In genomic region chr1:9852004-9852403, GRCh38 we compare ENCODE assay signal across 1 cellular context.
TF ChIP-seq lines count a peak whose summit lies in the region.

No MANE protein-coding gene starts in this region.

TF ChIP-seq in IMR-90, 13 proteins besides CTCF, POLR2A, EP300 and RAD21:
- TF ChIP-seq RFX5 (IDR thresholded peaks at IDR 0.05; ENCODE audit: low read depth, low read length): no peak
- TF ChIP-seq SMC3 (IDR thresholded peaks at IDR 0.05; ENCODE audit: low read depth, low read length): no peak
- TF ChIP-seq FOS (IDR thresholded peaks at IDR 0.05; ENCODE audit: low read depth, low read length): no peak
- TF ChIP-seq MAZ (IDR thresholded peaks at IDR 0.05; ENCODE audit: borderline replicate concordance, low read depth, low read length): no peak
- no peak for TF ChIP-seq NFE2L2 (IDR thresholded peaks at IDR 0.05; ENCODE audit: low read depth, low read length)
- TF ChIP-seq CEBPB (IDR thresholded peaks at IDR 0.05; ENCODE audit: low read depth, low read length): no peak
- TF ChIP-seq USF2 (IDR thresholded peaks at IDR 0.05; ENCODE audit: low read depth, low read length): no peak
- no peak for TF ChIP-seq MAFK (IDR thresholded peaks at IDR 0.05; ENCODE audit: low read depth, low read length)
- TF ChIP-seq RCOR1 (IDR thresholded peaks at IDR 0.05; ENCODE audit: insufficient replicate concordance, low read length): no peak
- no peak for TF ChIP-seq CHD1 (IDR thresholded peaks at IDR 0.05; ENCODE audit: low read depth, low read length)
- TF ChIP-seq MXI1 (IDR thresholded peaks at IDR 0.05; ENCODE audit: borderline replicate concordance, low read depth, low read length): no peak
- no peak for TF ChIP-seq BHLHE40 (IDR thresholded peaks at IDR 0.05; ENCODE audit: low read depth, low read length)
- TF ChIP-seq, protein P1, sequence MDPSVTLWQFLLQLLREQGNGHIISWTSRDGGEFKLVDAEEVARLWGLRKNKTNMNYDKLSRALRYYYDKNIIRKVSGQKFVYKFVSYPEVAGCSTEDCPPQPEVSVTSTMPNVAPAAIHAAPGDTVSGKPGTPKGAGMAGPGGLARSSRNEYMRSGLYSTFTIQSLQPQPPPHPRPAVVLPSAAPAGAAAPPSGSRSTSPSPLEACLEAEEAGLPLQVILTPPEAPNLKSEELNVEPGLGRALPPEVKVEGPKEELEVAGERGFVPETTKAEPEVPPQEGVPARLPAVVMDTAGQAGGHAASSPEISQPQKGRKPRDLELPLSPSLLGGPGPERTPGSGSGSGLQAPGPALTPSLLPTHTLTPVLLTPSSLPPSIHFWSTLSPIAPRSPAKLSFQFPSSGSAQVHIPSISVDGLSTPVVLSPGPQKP (IDR thresholded peaks at IDR 0.05; ENCODE audit: borderline replicate concordance, low read depth, low read length): no peak
TF ChIP-seq in IMR-90: peak in this region for 0.
